9 cellular contexts compared by ENCODE assay signal in genomic region chr7:158229945-158230344, GRCh38.
"Had no signal": no experiment of that assay in that cellular context is flagged by ENCODE, and none has a peak within 500 bp of the region (broad histone marks: within the 10 kb centered on the region; RNA-seq: fewer than 3 reads in every experiment).

No MANE protein-coding gene starts in this region.

- ATAC-seq: activated CD4-positive, alpha-beta T cell treated with anti-CD3 and anti-CD28 coated beads for 36 hours; activated CD4-positive, CD25-positive, alpha-beta regulatory T cell treated with anti-CD3 and anti-CD28 coated beads, Interleukin-2, amount 50 U/mL, for 24 hours; activated CD8-positive, alpha-beta memory T cell treated with anti-CD3 and anti-CD28 coated beads, Interleukin-2, amount 10 ng/mL, durations not matched to agents 7 days and 5 days; activated CD8-positive, alpha-beta T cell treated with anti-CD3 and anti-CD28 coated beads for 36 hours; activated CD8-positive, alpha-beta T cell treated with anti-CD3 and anti-CD28 coated beads, Interleukin-2, amount 10 ng/mL, durations not matched to agents 7 days and 5 days; T-helper 17 cell; WTC11 had no signal

- H3K36me3 ChIP-seq: WERI-Rb-1 had no signal

- H3K27ac ChIP-seq: VCaP, WERI-Rb-1 had no signal
